8 cellular contexts compared by ENCODE assay signal in the genomic region with DNA sequence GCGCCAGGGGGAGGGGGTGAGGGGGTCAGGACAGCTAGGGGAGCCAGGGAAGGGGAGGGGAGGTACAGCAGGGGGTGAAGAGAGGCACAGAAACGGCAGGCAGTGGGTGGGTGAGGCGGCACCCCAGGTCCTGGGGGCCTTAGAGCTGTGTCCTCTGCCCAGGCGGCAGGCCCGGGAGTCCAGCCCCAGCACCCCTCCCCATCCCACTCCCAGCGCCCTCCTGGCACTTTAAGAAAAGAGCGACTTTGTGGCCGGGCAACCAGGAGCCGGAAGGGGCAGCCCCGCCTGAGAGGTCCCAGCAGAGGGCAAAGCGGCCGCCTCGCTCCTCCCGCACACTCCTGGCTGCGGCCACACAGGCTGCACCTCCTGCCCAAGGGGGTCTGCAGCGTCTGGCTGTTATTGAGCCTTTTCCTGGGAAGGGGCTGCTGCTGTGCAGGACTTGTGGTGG. TPM values are rescaled to one million over a fixed set of nuclear protein-coding genes. Genes with fewer than 3 reads are reported as not detected.
A peak's percentile ranks its signal among the peaks of the same experiment; 100 is the strongest.
DNase-seq lines count a peak whose midpoint lies in the region; ATAC-seq and TF ChIP-seq lines count a peak whose summit lies in the region.

No MANE protein-coding gene starts in this region.

- H3K36me3 Mint-ChIP-seq in brain, result no peaks in the 10 kb centered on the region

- H3K9me3 Mint-ChIP-seq in brain, result no peaks in the 10 kb centered on the region

- peaks cover 5% of the 10 kb centered on the region for H3K27me3 Mint-ChIP-seq in brain

- ATAC-seq in HG03520 (IDR thresholded peaks at IDR 0.05; ENCODE audit: unreplicated experiment) (no peak), HG03139 (IDR thresholded peaks at IDR 0.05; ENCODE audit: unreplicated experiment) (no peak)

- peak overlapping the region; percentile 81 to 90 (median 85) for H3K4me3 Mint-ChIP-seq in brain

- H3K27ac ChIP-seq in subcutaneous abdominal adipose tissue (ENCODE audit: low read depth, low read length), result no peak overlapping the region

- H3K9ac ChIP-seq in subcutaneous abdominal adipose tissue (ENCODE audit: low read length in 5 of 5), result peak overlapping the region in 3 of 5 donors; percentile 29 to 59 (median 37)

- peaks cover 56% of the 10 kb centered on the region for H3K4me1 Mint-ChIP-seq in brain

- H3K27ac Mint-ChIP-seq in brain, result peak overlapping the region; percentile 81 to 99 (median 92)

- peaks cover 2 to 38% (median 35%) of the 10 kb centered on the region in 5 donors for H3K4me1 ChIP-seq in subcutaneous abdominal adipose tissue (ENCODE audit: control insufficient read depth in 5 of 5, insufficient read depth in 5 of 5, low read length in 5 of 5)

- H3K36me3 ChIP-seq in kidney epithelial cell (ENCODE audit: control insufficient read depth, insufficient read depth, low read length) (peaks cover 3% of the 10 kb centered on the region), subcutaneous abdominal adipose tissue (ENCODE audit: control insufficient read depth in 5 of 5, insufficient read depth in 5 of 5, low read length in 5 of 5) (peaks cover 0 to 28% (median 24%) of the 10 kb centered on the region in 5 donors)

- H3K27me3 ChIP-seq in kidney epithelial cell (ENCODE audit: control insufficient read depth, insufficient read depth, low read length) (no peaks in the 10 kb centered on the region), subcutaneous abdominal adipose tissue (ENCODE audit: control insufficient read depth in 5 of 5, insufficient read depth in 4 of 5, low read length in 5 of 5) (no peaks in the 10 kb centered on the region)

- H3K9me3 ChIP-seq in subcutaneous abdominal adipose tissue (ENCODE audit: control insufficient read depth in 5 of 5, low read length in 5 of 5), result no peaks in the 10 kb centered on the region

- H3K4me3 ChIP-seq in kidney epithelial cell (ENCODE audit: low read depth, low read length) (peak overlapping the region; percentile 29), subcutaneous abdominal adipose tissue (ENCODE audit: low read depth in 1 of 5, low read length in 5 of 5) (peak overlapping the region in 3 of 5 donors; percentile 12 to 64 (median 64))

- TF ChIP-seq CTCF in brain (conservative IDR thresholded peaks at IDR 0.05), result no peak
- no peak for TF ChIP-seq CTCF in kidney epithelial cell (IDR thresholded peaks at IDR 0.05; ENCODE audit: insufficient read depth, low read length, poor library complexity, severe bottlenecking)

- peak; percentile 72 for DNase-seq in HK-2 (ENCODE audit: unreplicated experiment)
- peak; percentile 9 for DNase-seq in kidney epithelial cell (ENCODE audit: low read depth)
- no peak for DNase-seq in activated CD8-positive, alpha-beta memory T cell treated with anti-CD3 and anti-CD28 coated beads, Interleukin-2, amount 50 U/mL, for 48 hours
- DNase-seq in HuH-7.5 (ENCODE audit: low spot score), result no peak

RNA-seq across cellular contexts. Expression of gene NACC2, which starts 42.6 kb away (rescaled TPM):
- polyA plus RNA-seq in brain (ENCODE audit: insufficient read depth, low read depth, low replicate concordance), result 20.6 TPM
- total RNA-seq in kidney epithelial cell, result 26.0 and 26.6 TPM in 2 replicates

Comparison
In these comparisons a context has a peak if more than half of its experiments do, and no peak if none do; other contexts are left out.
1. DNase-seq: peak in HK-2 (single experiment) and kidney epithelial cell (single experiment); none in activated CD8-positive, alpha-beta memory T cell treated with anti-CD3 and anti-CD28 coated beads, Interleukin-2, amount 50 U/mL, for 48 hours (single experiment) and HuH-7.5 (single experiment).